ENCODE assay signal across 8 cellular contexts in genomic region chr10:48309711-48310226, GRCh38. TPM values are rescaled to one million over a fixed set of nuclear protein-coding genes. Genes with fewer than 3 reads are reported as not detected.
A peak's percentile ranks its signal among the peaks of the same experiment; 100 is the strongest.
DNase-seq lines count a peak whose midpoint lies in the region; ATAC-seq and TF ChIP-seq lines count a peak whose summit lies in the region.

No MANE protein-coding gene starts in this region.

- TF ChIP-seq CTCF in AG10803 (conservative IDR thresholded peaks at IDR 0.05; ENCODE audit: low read length) (peak; percentile 21; the same call in 1 of the 2 replicates), GM12872 (IDR thresholded peaks at IDR 0.05; ENCODE audit: insufficient read depth, low read depth, low read length) (peak; percentile 48)

- no peak overlapping the region for H3K4me3 ChIP-seq in AG10803 (ENCODE audit: low read length)

- ATAC-seq in HG02642 (IDR thresholded peaks at IDR 0.05; ENCODE audit: poor library complexity, unreplicated experiment) (no peak), HG02852 (IDR thresholded peaks at IDR 0.05; ENCODE audit: unreplicated experiment) (no peak)

- DNase-seq in AG10803 (ENCODE audit: low read depth) (peak; percentile 69), RPMI7951 (ENCODE audit: low read depth) (peak; percentile 75), germinal center (ENCODE audit: low spot score) (peak; percentile 14), NCI-H2029 treated with DMSO at 0.1 percent for 48 hours (lab: John Stamatoyannopoulos, UW) (no peak)
- DNase-seq in central memory CD4-positive, alpha-beta T cell = no peak

RNA-seq across cellular contexts. Expression of gene MAPK8, which starts 3.3 kb away (rescaled TPM):
- 40.1 and 46.7 TPM in 2 replicates for total RNA-seq in RPMI7951 (2014; rRNA removed; shearing (Covaris generic))

RNA-seq across cellular contexts. Expression of gene FRMPD2, which starts 35.3 kb away (rescaled TPM):
- total RNA-seq in RPMI7951 (2014; rRNA removed; shearing (Covaris generic)) = not detected in 2 replicates

Comparison
In these comparisons a context has a peak if more than half of its experiments do, and no peak if none do; other contexts are left out.
1. DNase-seq: peak in AG10803 (single experiment), RPMI7951 (single experiment) and germinal center (single experiment); none in central memory CD4-positive, alpha-beta T cell (single experiment) and NCI-H2029 treated with DMSO at 0.1 percent for 48 hours (single experiment).